ENCODE assay signal across 8 cellular contexts in the genomic region with DNA sequence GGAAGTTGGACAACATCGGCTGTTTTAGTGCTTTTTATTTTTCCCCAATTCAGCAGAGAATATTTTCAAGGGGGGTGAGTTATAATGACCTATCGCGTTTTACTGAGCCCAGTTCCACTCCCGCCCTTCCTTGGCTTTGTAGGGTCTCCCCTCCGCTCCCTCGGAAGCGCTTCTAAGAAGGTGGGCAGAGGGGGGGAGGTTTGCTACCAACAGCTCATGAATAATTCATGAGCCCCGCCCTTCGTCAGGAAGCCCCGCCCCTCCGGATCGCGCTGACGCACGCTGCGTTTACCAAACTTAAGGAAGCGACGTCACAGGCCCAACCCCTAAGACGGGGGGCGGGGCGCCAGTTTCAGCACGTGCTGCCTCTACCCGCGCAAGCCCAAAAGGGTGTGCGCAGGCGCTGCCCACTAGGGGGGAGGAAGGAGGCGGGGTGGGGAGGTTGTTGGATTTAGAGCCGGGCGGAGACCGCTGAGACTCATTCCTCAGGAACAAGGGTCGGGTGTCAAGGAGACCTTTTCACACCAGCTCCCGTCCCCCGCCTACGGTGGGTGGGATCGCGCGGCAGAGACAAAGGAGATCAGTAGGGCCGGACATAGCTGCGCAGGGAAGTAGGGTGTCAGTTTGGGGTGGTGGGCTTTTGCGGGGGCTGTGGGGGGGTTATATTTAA. TPM values are rescaled to one million over a fixed set of nuclear protein-coding genes. Genes with fewer than 3 reads are reported as not detected.
DNase-seq lines count a peak whose midpoint lies in the region; ATAC-seq and TF ChIP-seq lines count a peak whose summit lies in the region.

No MANE protein-coding gene starts in this region.

- no peak overlapping the region for H4K8ac ChIP-seq in H9 (replicated peaks; ENCODE audit: insufficient read length, low read depth, low read length)

- H3K27me3 Mint-ChIP-seq in H9 (ENCODE audit: low read depth) (peaks cover 25% of the 10 kb centered on the region), nephron (ENCODE audit: low read depth) (no peaks in the 10 kb centered on the region)

- H3K27ac Mint-ChIP-seq in H9: peak overlapping the region; percentile 100
- H3K27ac Mint-ChIP-seq in nephron: peak overlapping the region; percentile 98 to 100 (median 99)

- H3K27ac ChIP-seq in H9 (ENCODE audit: insufficient read length, low read depth, low read length): peak overlapping the region; percentile 68
- peak overlapping the region; percentile 100 for H3K27ac ChIP-seq in MM.1S (ENCODE audit: low read length)

- H2BK120ac ChIP-seq in H9 (ENCODE audit: low read depth, low read length, poor library complexity, severe bottlenecking): no peak overlapping the region

- peak; percentile 100 for DNase-seq in EL
- DNase-seq in H9: peak; percentile 99
- DNase-seq in MM.1S: peak; percentile 100
- DNase-seq in SHP77 treated with DMSO at 0.1 percent for 48 hours (lab: John Stamatoyannopoulos, UW): peak; percentile 93
- peak; percentile 100 for DNase-seq in activated gamma-delta T cell treated with Interleukin-2 at 50 U/mL for 16 hours
- peak; percentile 100 for DNase-seq in fibroblast of the conjunctiva (ENCODE audit: low read depth)
- peak; percentile 100 for DNase-seq in stimulated activated naive CD8-positive, alpha-beta T cell treated with anti-CD3 and anti-CD28 coated beads, Interleukin-15, Interleukin-2, amounts not matched to agents 100 U/mL and 50 U/mL, for 24 hours

- TF ChIP-seq CTCF in H9 (conservative IDR thresholded peaks at IDR 0.05) (no peak), MM.1S (IDR thresholded peaks at IDR 0.05; ENCODE audit: low read length) (no peak), nephron (IDR thresholded peaks at IDR 0.05; ENCODE audit: unreplicated experiment in 3 of 3) (no peak)

- H3K9ac ChIP-seq in H9 (ENCODE audit: extremely low read depth, insufficient read length, low read length) (peak overlapping the region; percentile 86), MM.1S (ENCODE audit: low read length) (peak overlapping the region; percentile 100)

- H2BK12ac ChIP-seq in H9 (ENCODE audit: insufficient read length, low read depth, low read length): no peak overlapping the region

- H3K36me3 ChIP-seq in MM.1S (replicated peaks; ENCODE audit: insufficient read depth, low read length): peaks cover 10% of the 10 kb centered on the region; the same call in 1 of the 2 replicates

- peak; percentile 61 for ATAC-seq in stimulated activated naive CD8-positive, alpha-beta T cell treated with anti-CD3 and anti-CD28 coated beads, Interleukin-15, Interleukin-2, amounts not matched to agents 100 U/mL and 50 U/mL, for 24 hours

- H4K91ac ChIP-seq in H9 (ENCODE audit: insufficient read length, low read depth, low read length): no peak overlapping the region

- peak overlapping the region; percentile 95 for H3K14ac ChIP-seq in H9 (ENCODE audit: insufficient read depth, low read length)

- peak overlapping the region; percentile 68 for H3K4me2 ChIP-seq in H9 (ENCODE audit: insufficient read depth, insufficient read length, low read length)
- H3K4me2 ChIP-seq in MM.1S (ENCODE audit: low read depth, low read length): peak overlapping the region; percentile 83

- H3K79me2 ChIP-seq in H9 (ENCODE audit: insufficient read depth, low read length) (no peaks in the 10 kb centered on the region; the same call in 1 of the 2 replicates), MM.1S (ENCODE audit: low read length) (peaks cover 45% of the 10 kb centered on the region)

- H3K4me3 ChIP-seq in MM.1S (ENCODE audit: low read length): peak overlapping the region; percentile 93

- peak overlapping the region; percentile 97 for H3K18ac ChIP-seq in H9 (ENCODE audit: insufficient read length, low read depth, low read length)

- H2BK20ac ChIP-seq in H9 (ENCODE audit: low read depth, low read length, poor library complexity, severe bottlenecking): no peak overlapping the region

- no peak overlapping the region for H2AFZ ChIP-seq in H9 (ENCODE audit: low read length)
- H2AFZ ChIP-seq in MM.1S (ENCODE audit: low read length): peak overlapping the region; percentile 33; the same call in 1 of the 2 replicates

- peaks cover 4% of the 10 kb centered on the region for H3K23me2 ChIP-seq in H9 (ENCODE audit: insufficient read length, low read depth, low read length, poor library complexity, severe bottlenecking)

- no peak overlapping the region for H2BK5ac ChIP-seq in H9 (ENCODE audit: insufficient read length, low read length)

- H3K9me3 ChIP-seq in H9 (ENCODE audit: control insufficient read depth, low read depth, low read length) (no peaks in the 10 kb centered on the region), MM.1S (replicated peaks; ENCODE audit: insufficient read depth, low read length) (no peaks in the 10 kb centered on the region)

- no peak overlapping the region for H3K56ac ChIP-seq in H9 (ENCODE audit: insufficient read length, low read depth, low read length)

- WGBS in H9 (ENCODE audit: extremely low coverage, insufficient read length, low lambda C conversion rate): no CpG with 5 or more reads among the region's 40 CpGs

- peaks cover 3% of the 10 kb centered on the region for H3K79me1 ChIP-seq in H9 (ENCODE audit: insufficient read depth, low read depth, low read length, poor library complexity, severe bottlenecking)

- no peak overlapping the region for H2BK15ac ChIP-seq in H9 (ENCODE audit: low read depth, low read length)

- H4K20me1 ChIP-seq in H9 (ENCODE audit: control insufficient read depth, insufficient read depth, insufficient read length) (no peaks in the 10 kb centered on the region), MM.1S (ENCODE audit: insufficient read depth, low read length) (no peaks in the 10 kb centered on the region)

- H3K9me2 ChIP-seq in MM.1S (replicated peaks; ENCODE audit: insufficient read depth, low read length): no peaks in the 10 kb centered on the region

- H3K4ac ChIP-seq in H9 (ENCODE audit: low read depth, low read length): no peak overlapping the region; the same call in 1 of the 2 replicates

- H2AK5ac ChIP-seq in H9 (ENCODE audit: insufficient read length, low read length): no peak overlapping the region

- H3K4me3 Mint-ChIP-seq in H9 (peak overlapping the region; percentile 95 to 98), nephron (peak overlapping the region; percentile 91 to 95 (median 94))

- peaks cover 51% of the 10 kb centered on the region for H3F3A ChIP-seq in MM.1S (ENCODE audit: insufficient read depth, low read length)

- H3T11ph ChIP-seq in H9 (ENCODE audit: low read length): no peak overlapping the region

- H3K4me1 ChIP-seq in H9 (ENCODE audit: insufficient read depth, low read length): no peaks in the 10 kb centered on the region
- H3K4me1 ChIP-seq in MM.1S (ENCODE audit: low read length): peaks cover 23% of the 10 kb centered on the region

- H3K4me1 Mint-ChIP-seq in H9 (peaks cover 34 to 35% of the 10 kb centered on the region in 2 experiments), nephron (peaks cover 31% of the 10 kb centered on the region)

- no peak overlapping the region for H3K23ac ChIP-seq in H9 (ENCODE audit: insufficient read length, low read depth, low read length)

- H4K5ac ChIP-seq in H9 (ENCODE audit: insufficient read length, low read depth, low read length): no peak overlapping the region

- H3K9me3 Mint-ChIP-seq in H9: peaks cover 4 to 14% of the 10 kb centered on the region in 2 experiments; a peak in 3 of 5 replicates
- no peaks in the 10 kb centered on the region for H3K9me3 Mint-ChIP-seq in nephron

- H3K27me3 ChIP-seq in H9 (ENCODE audit: insufficient read depth, low read length) (no peaks in the 10 kb centered on the region), MM.1S (replicated peaks; ENCODE audit: insufficient read depth, low read length) (no peaks in the 10 kb centered on the region)

- H3K36me3 Mint-ChIP-seq in H9 (ENCODE audit: insufficient read depth in 1 of 3, low read depth in 3 of 3) (peaks cover 28 to 37% (median 29%) of the 10 kb centered on the region in 3 experiments), nephron (ENCODE audit: low read depth) (peaks cover 30% of the 10 kb centered on the region)

RNA-seq across cellular contexts. Expression of a gene that starts 0.5 kb away (rescaled TPM):
- total RNA-seq in H9 (2021): 68.0 and 69.0 TPM in 2 replicates

RNA-seq across cellular contexts. Expression of a gene that starts 0.6 kb away (rescaled TPM):
- 1.1 and 1.3 TPM in 2 replicates for total RNA-seq in H9 (2021)

RNA-seq across cellular contexts. Expression of a gene that starts 7.2 kb away (rescaled TPM):
- total RNA-seq in H9 (2021): 37.4 and 40.2 TPM in 2 replicates

RNA-seq across cellular contexts. Expression of a gene that starts 35.0 kb away (rescaled TPM):
- total RNA-seq in H9 (2021): 0.39 TPM in 1 of 2 replicates, not detected in the other

RNA-seq across cellular contexts. Expression of a gene that starts 49.9 kb away (rescaled TPM):
- 17.2 and 17.5 TPM in 2 replicates for total RNA-seq in H9 (2021)

Comparison
In these comparisons a context has a peak if more than half of its experiments do, and no peak if none do; other contexts are left out.
1. Peak in every context shown above with its lines: DNase-seq, ATAC-seq, H3K4me3 ChIP-seq and H3K27ac ChIP-seq.